In genomic region chr20:46341374-46342044, GRCh38 we compare ENCODE assay signal across 1 cellular context.
TF ChIP-seq lines count a peak whose summit lies in the region.

No MANE protein-coding gene starts in this region.

TF ChIP-seq in H1, 55 proteins besides CTCF, POLR2A, EP300 and RAD21:
- TF ChIP-seq KDM5A (IDR thresholded peaks at IDR 0.05; ENCODE audit: low read length): no peak
- no peak for TF ChIP-seq RNF2 (IDR thresholded peaks at IDR 0.05; ENCODE audit: borderline replicate concordance, low read depth, low read length, missing control alignments, poor library complexity, severe bottlenecking)
- no peak for TF ChIP-seq RXRA (IDR thresholded peaks at IDR 0.05; ENCODE audit: insufficient read depth, low read depth, low read length)
- no peak for TF ChIP-seq JUN (IDR thresholded peaks at IDR 0.05; ENCODE audit: low read depth, low read length)
- no peak for TF ChIP-seq CHD2 (IDR thresholded peaks at IDR 0.05; ENCODE audit: low read length)
- no peak for TF ChIP-seq KDM4A (IDR thresholded peaks at IDR 0.05; ENCODE audit: low read depth, low read length, severe bottlenecking)
- no peak for TF ChIP-seq SP1 (IDR thresholded peaks at IDR 0.05; ENCODE audit: low read depth, low read length)
- TF ChIP-seq SRF (IDR thresholded peaks at IDR 0.05; ENCODE audit: low read depth, low read length): no peak
- no peak for TF ChIP-seq SUZ12 (IDR thresholded peaks at IDR 0.05; ENCODE audit: low read length)
- TF ChIP-seq SP2 (IDR thresholded peaks at IDR 0.05; ENCODE audit: low read length): no peak
- no peak for TF ChIP-seq USF2 (IDR thresholded peaks at IDR 0.05; ENCODE audit: low read length)
- TF ChIP-seq HDAC6 (IDR thresholded peaks at IDR 0.05; ENCODE audit: low read depth, low read length): no peak
- TF ChIP-seq FOSL1 (IDR thresholded peaks at IDR 0.05; ENCODE audit: insufficient read depth, low read depth, low read length): no peak
- TF ChIP-seq GABPA (IDR thresholded peaks at IDR 0.05; ENCODE audit: borderline replicate concordance, insufficient read depth, low read length): no peak
- no peak for TF ChIP-seq CBX8 (IDR thresholded peaks at IDR 0.05; ENCODE audit: borderline replicate concordance, low read depth, low read length)
- TF ChIP-seq RFX5 (IDR thresholded peaks at IDR 0.05; ENCODE audit: borderline replicate concordance, low read depth, low read length): no peak
- no peak for TF ChIP-seq EZH2 (IDR thresholded peaks at IDR 0.05; ENCODE audit: low read depth, low read length, severe bottlenecking)
- no peak for TF ChIP-seq BACH1 (IDR thresholded peaks at IDR 0.05; ENCODE audit: low read length)
